13 cellular contexts compared by ENCODE assay signal in genomic region chr5:36180556-36181350, GRCh38.
"Had no signal": no experiment of that assay in that cellular context is flagged by ENCODE, and none has a peak within 500 bp of the region (broad histone marks: within the 10 kb centered on the region; RNA-seq: fewer than 3 reads in every experiment).

No MANE protein-coding gene starts in this region.

- ATAC-seq: foreskin keratinocyte had no signal

- H2AFZ ChIP-seq: neural progenitor cell had no signal

- H3K27me3 Mint-ChIP-seq: activated naive CD8-positive, alpha-beta T cell treated with anti-CD3 and anti-CD28 coated beads for 36 hours; activated T-cell treated with anti-CD3 and anti-CD28 coated beads, Interleukin-2, amount 50 U/mL, for 24 hours had no signal

- H3K9me3 Mint-ChIP-seq: activated T-cell treated with anti-CD3 and anti-CD28 coated beads, Interleukin-2, amount 50 U/mL, for 24 hours had no signal

- H3K4me3 Mint-ChIP-seq: activated naive CD8-positive, alpha-beta T cell treated with anti-CD3 and anti-CD28 coated beads for 36 hours; activated T-cell treated with anti-CD3 and anti-CD28 coated beads, Interleukin-2, amount 50 U/mL, for 24 hours; neural progenitor cell had no signal

- H3K9ac ChIP-seq: neural progenitor cell had no signal

- H3K4me3 ChIP-seq: left ventricle myocardium inferior, neural progenitor cell, ovary, thyroid gland had no signal

- H3K4me2 ChIP-seq: neural progenitor cell had no signal

- H3K36me3 ChIP-seq: ovary had no signal

- H3K27ac Mint-ChIP-seq: activated naive CD8-positive, alpha-beta T cell treated with anti-CD3 and anti-CD28 coated beads for 36 hours; activated T-cell treated with anti-CD3 and anti-CD28 coated beads, Interleukin-2, amount 50 U/mL, for 24 hours; neural progenitor cell had no signal

- H3K27ac ChIP-seq: foreskin keratinocyte, left ventricle myocardium inferior, neural progenitor cell, ovary, thyroid gland had no signal

- H3K9me3 ChIP-seq: ovary, thyroid gland had no signal

- H3K4me1 ChIP-seq: foreskin keratinocyte, left ventricle myocardium inferior, thyroid gland had no signal

- DNase-seq: activated CD4-positive, alpha-beta T cell treated with anti-CD3 and anti-CD28 coated beads, Interleukin-2, amount 50 U/mL, for 4 hours; activated effector memory CD4-positive, alpha-beta T cell treated with anti-CD3 and anti-CD28 coated beads, Interleukin-2, amount 50 U/mL, for 16 hours; activated naive CD8-positive, alpha-beta T cell treated with anti-CD3 and anti-CD28 coated beads for 36 hours; activated T-cell treated with anti-CD3 and anti-CD28 coated beads, Interleukin-2, amount 50 U/mL, for 24 hours; aorta; foreskin keratinocyte; head of caudate nucleus; left ventricle myocardium inferior; ovary; stimulated activated CD4-positive, alpha-beta T cell treated with anti-CD3 and anti-CD28 coated beads, Interleukin-15, amount 100 ng/mL, for 24 hours; stimulated activated CD4-positive, alpha-beta T cell treated with anti-CD3 and anti-CD28 coated beads, Interleukin-4, amount 100 ng/mL, for 24 hours; thyroid gland had no signal

- H3K27me3 ChIP-seq: foreskin keratinocyte, neural progenitor cell, ovary, thyroid gland had no signal
